ENCODE assay signal across 8 cellular contexts in the genomic region with DNA sequence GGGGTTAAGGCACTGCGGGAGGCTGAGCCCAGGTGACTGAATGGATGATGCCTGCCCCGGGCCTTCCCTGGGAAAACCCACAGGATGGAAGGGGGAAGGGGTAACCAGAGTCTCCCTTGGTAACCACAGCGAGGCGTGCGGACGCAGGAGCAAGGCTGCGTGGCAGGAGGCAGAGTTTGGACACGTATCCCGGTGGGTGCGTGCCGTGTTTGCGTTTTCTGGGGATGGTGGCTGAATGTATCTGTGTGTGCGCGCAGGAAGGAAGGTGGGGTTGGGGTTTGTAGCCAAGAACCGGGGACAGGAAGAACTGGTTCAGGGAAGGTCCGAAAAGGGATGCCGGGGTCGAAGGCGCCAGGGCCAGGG. TPM values are rescaled to one million over a fixed set of nuclear protein-coding genes. Genes with fewer than 3 reads are reported as not detected.
DNase-seq lines count a peak whose midpoint lies in the region; ATAC-seq and TF ChIP-seq lines count a peak whose summit lies in the region.

No MANE protein-coding gene starts in this region.

- 5% methylated on average over 19 of the region's 19 CpGs for WGBS in HUES64

- no peak for TF ChIP-seq CTCF in natural killer cell (IDR thresholded peaks at IDR 0.05)

- H3K4me1 ChIP-seq in HUES64 (ENCODE audit: insufficient read depth, low read length): peaks cover 17% of the 10 kb centered on the region

- peak; percentile 39 for DNase-seq in AG08396 (ENCODE audit: low spot score)
- DNase-seq in central memory CD8-positive, alpha-beta T cell (ENCODE audit: low spot score in 2 of 2): no peak
- no peak for DNase-seq in natural killer cell
- DNase-seq in NCI-H2029 (lab: John Stamatoyannopoulos, UW): no peak
- no peak for DNase-seq in DMS153 treated with DMSO at 0.1 percent for 48 hours (lab: John Stamatoyannopoulos, UW; ENCODE audit: unreplicated experiment)

- no peak overlapping the region for H3K27ac ChIP-seq in HUES64 (ENCODE audit: low read depth, low read length)

- peak overlapping the region; percentile 97 for H3K4me3 Mint-ChIP-seq in central memory CD8-positive, alpha-beta T cell
- H3K4me3 Mint-ChIP-seq in natural killer cell: peak overlapping the region; percentile 83

- H3K9me3 ChIP-seq in HUES64 (ENCODE audit: insufficient read depth, low read depth, low read length): no peaks in the 10 kb centered on the region

- intact Hi-C loops in natural killer cell (cut with micrococcal nuclease): loop anchor here (2.0 kb wide), 2 partner anchors 317 to 799 kb away; no protein-coding TSS in a partner anchor

- peaks cover 49% of the 10 kb centered on the region for H3K4me1 Mint-ChIP-seq in central memory CD8-positive, alpha-beta T cell
- H3K4me1 Mint-ChIP-seq in natural killer cell: peaks cover 36 to 46% of the 10 kb centered on the region in 2 donors

- H3K36me3 Mint-ChIP-seq in central memory CD8-positive, alpha-beta T cell (ENCODE audit: insufficient read depth): peaks cover 36% of the 10 kb centered on the region
- peaks cover 8% of the 10 kb centered on the region for H3K36me3 Mint-ChIP-seq in natural killer cell

- ATAC-seq in central memory CD8-positive, alpha-beta T cell (replicated peaks; ENCODE audit: extremely low read depth, poor library complexity, severe bottlenecking): no peak
- ATAC-seq in natural killer cell: no peak
- ATAC-seq in HG02885 (IDR thresholded peaks at IDR 0.05; ENCODE audit: poor library complexity, unreplicated experiment): no peak
- no peak for ATAC-seq in GM21447 (IDR thresholded peaks at IDR 0.05; ENCODE audit: unreplicated experiment)

- H3K9me3 Mint-ChIP-seq in central memory CD8-positive, alpha-beta T cell: no peaks in the 10 kb centered on the region
- peaks cover 0 to 3% of the 10 kb centered on the region in 2 donors for H3K9me3 Mint-ChIP-seq in natural killer cell

- H3K27me3 ChIP-seq in HUES64 (ENCODE audit: insufficient read depth, low read length): peaks cover 85% of the 10 kb centered on the region

- H3K27ac Mint-ChIP-seq in central memory CD8-positive, alpha-beta T cell (ENCODE audit: low read depth): peak overlapping the region; percentile 67
- H3K27ac Mint-ChIP-seq in natural killer cell: peak overlapping the region; percentile 23 to 99

- no peak overlapping the region for H3K9ac ChIP-seq in HUES64 (ENCODE audit: low read depth, low read length)

- H3K4me3 ChIP-seq in HUES64 (ENCODE audit: low read length): peak overlapping the region; percentile 63

- H3K27me3 Mint-ChIP-seq in central memory CD8-positive, alpha-beta T cell: peaks cover 39% of the 10 kb centered on the region
- peaks cover 20 to 35% of the 10 kb centered on the region in 2 donors for H3K27me3 Mint-ChIP-seq in natural killer cell (ENCODE audit: low read depth in 2 of 2)

- H3K36me3 ChIP-seq in HUES64 (ENCODE audit: insufficient read depth, low read length): no peaks in the 10 kb centered on the region

RNA-seq across cellular contexts. Expression of a gene that starts 1.8 kb away (rescaled TPM):
- polyA plus RNA-seq in HUES64 (2013, experiment 1 of 2): 1.3 TPM
- 1.7 TPM for polyA plus RNA-seq in HUES64 (2013, experiment 2 of 2)
- 10 to 100 TPM in 2 of 3 donors, under 1 TPM in 1; 0.53 to 24.2 (median 16.7) TPM for total RNA-seq in natural killer cell
